Comparison of ENCODE assay signal across 8 cellular contexts in the genomic region with DNA sequence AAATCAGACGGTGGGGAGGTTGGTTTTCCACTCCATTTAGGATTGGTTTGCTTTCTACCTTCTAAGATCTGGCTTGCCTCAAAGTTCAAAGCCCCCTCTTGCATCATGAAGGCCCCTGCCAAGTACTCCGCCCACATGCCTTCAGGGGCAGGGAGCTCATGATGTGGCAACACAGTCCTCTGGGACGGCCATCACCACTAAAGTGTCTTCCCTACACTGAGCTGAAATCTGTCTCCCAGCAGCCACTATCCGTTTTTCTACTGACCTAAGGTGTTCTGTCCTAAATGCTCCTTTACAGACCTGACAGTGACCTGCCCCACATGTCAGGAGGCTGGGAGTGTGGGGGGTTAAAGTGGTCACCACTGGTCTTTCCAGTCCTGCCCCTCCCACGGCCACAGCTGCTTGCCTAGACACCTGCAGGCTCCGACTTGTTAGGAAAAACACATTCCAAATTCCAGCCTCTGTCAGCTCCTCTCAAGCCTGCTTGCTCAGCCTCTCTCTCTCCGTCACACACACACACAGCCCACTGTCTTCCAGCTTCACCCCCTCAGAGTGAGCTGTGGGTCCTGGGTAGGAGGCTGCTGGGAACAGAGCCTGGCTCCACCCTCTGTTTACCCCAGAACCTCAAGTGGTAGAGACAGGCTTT. TPM values are rescaled to one million over a fixed set of nuclear protein-coding genes. Genes with fewer than 3 reads are reported as not detected.
DNase-seq lines count a peak whose midpoint lies in the region; ATAC-seq lines count a peak whose summit lies in the region.
"Had no signal": no experiment of that assay in that cellular context is flagged by ENCODE, and none has a peak within 500 bp of the region (broad histone marks: within the 10 kb centered on the region; RNA-seq: fewer than 3 reads in every experiment).

No MANE protein-coding gene starts in this region.

- H3K4me1 Mint-ChIP-seq in activated T-helper 2 cell treated with anti-CD3 and anti-CD28 coated beads, Interferon-gamma antibody, Interleukin-2, Interleukin-4, amounts not matched to agents 10 μg/mL and 5 μg/mL and 100 μg/mL, durations not matched to agents 14 hours and 24 hours and 36 hours (ENCODE audit: low read depth), result no peaks in the 10 kb centered on the region
- H3K4me1 Mint-ChIP-seq: activated naive CD4-positive, alpha-beta T cell treated with anti-CD3 and anti-CD28 coated beads, Interleukin-2, amount 50 U/mL, for 24 hours had no signal

- H3K27ac ChIP-seq in angular gyrus (ENCODE audit: low read depth, low read length), result peak overlapping the region; percentile 78
- H3K27ac ChIP-seq in temporal lobe (ENCODE audit: low read depth, low read length), result peak overlapping the region; percentile 85

- H3K4me3 Mint-ChIP-seq in activated T-helper 2 cell treated with anti-CD3 and anti-CD28 coated beads, Interferon-gamma antibody, Interleukin-2, Interleukin-4, amounts not matched to agents 10 μg/mL and 5 μg/mL and 100 μg/mL, durations not matched to agents 14 hours and 24 hours and 36 hours (ENCODE audit: low read depth), result no peak overlapping the region
- H3K4me3 Mint-ChIP-seq: activated naive CD4-positive, alpha-beta T cell treated with anti-CD3 and anti-CD28 coated beads, Interleukin-2, amount 50 U/mL, for 24 hours had no signal

- no peaks in the 10 kb centered on the region for H3K9me3 Mint-ChIP-seq in activated T-helper 2 cell treated with anti-CD3 and anti-CD28 coated beads, Interferon-gamma antibody, Interleukin-2, Interleukin-4, amounts not matched to agents 10 μg/mL and 5 μg/mL and 100 μg/mL, durations not matched to agents 14 hours and 24 hours and 36 hours
- H3K9me3 Mint-ChIP-seq: activated naive CD4-positive, alpha-beta T cell treated with anti-CD3 and anti-CD28 coated beads, Interleukin-2, amount 50 U/mL, for 24 hours had no signal

- H3K27me3 Mint-ChIP-seq in activated T-helper 2 cell treated with anti-CD3 and anti-CD28 coated beads, Interferon-gamma antibody, Interleukin-2, Interleukin-4, amounts not matched to agents 10 μg/mL and 5 μg/mL and 100 μg/mL, durations not matched to agents 14 hours and 24 hours and 36 hours (ENCODE audit: low read depth), result no peaks in the 10 kb centered on the region
- H3K27me3 Mint-ChIP-seq: activated naive CD4-positive, alpha-beta T cell treated with anti-CD3 and anti-CD28 coated beads, Interleukin-2, amount 50 U/mL, for 24 hours had no signal

- DNase-seq in MV-4-11 (lab: John Stamatoyannopoulos, UW), result peak; percentile 40
- DNase-seq in islet precursor cell, result peak; percentile 95
- no peak for DNase-seq in activated T-helper 2 cell treated with anti-CD3 and anti-CD28 coated beads, Interferon-gamma antibody, Interleukin-2, Interleukin-4, amounts not matched to agents 10 μg/mL and 5 μg/mL and 100 μg/mL, durations not matched to agents 14 hours and 24 hours and 36 hours (ENCODE audit: low spot score)
- DNase-seq in cerebellar nuclear complex (lab: John Stamatoyannopoulos, UW), result no peak

- no peaks in the 10 kb centered on the region for H3K36me3 Mint-ChIP-seq in activated T-helper 2 cell treated with anti-CD3 and anti-CD28 coated beads, Interferon-gamma antibody, Interleukin-2, Interleukin-4, amounts not matched to agents 10 μg/mL and 5 μg/mL and 100 μg/mL, durations not matched to agents 14 hours and 24 hours and 36 hours (ENCODE audit: low read depth)
- H3K36me3 Mint-ChIP-seq: activated naive CD4-positive, alpha-beta T cell treated with anti-CD3 and anti-CD28 coated beads, Interleukin-2, amount 50 U/mL, for 24 hours had no signal

- no peak for ATAC-seq in GM18520 (IDR thresholded peaks at IDR 0.05; ENCODE audit: unreplicated experiment)

- intact Hi-C loops in activated T-helper 2 cell treated with anti-CD3 and anti-CD28 coated beads, Interferon-gamma antibody, Interleukin-2, Interleukin-4, amounts not matched to agents 10 μg/mL and 5 μg/mL and 100 μg/mL, durations not matched to agents 14 hours and 24 hours and 36 hours (cut with micrococcal nuclease), result loop anchor here (10.0 kb wide), 1 partner anchor 61 kb away; no protein-coding TSS in a partner anchor

- H3K27ac Mint-ChIP-seq in activated T-helper 2 cell treated with anti-CD3 and anti-CD28 coated beads, Interferon-gamma antibody, Interleukin-2, Interleukin-4, amounts not matched to agents 10 μg/mL and 5 μg/mL and 100 μg/mL, durations not matched to agents 14 hours and 24 hours and 36 hours, result no peak overlapping the region
- H3K27ac Mint-ChIP-seq: activated naive CD4-positive, alpha-beta T cell treated with anti-CD3 and anti-CD28 coated beads, Interleukin-2, amount 50 U/mL, for 24 hours had no signal

RNA-seq across cellular contexts. Expression of a gene that starts 44.9 kb away (rescaled TPM):
- 11.3 TPM for total RNA-seq in temporal lobe
- 1.7 and 1.9 TPM in 2 replicates for total RNA-seq in activated T-helper 2 cell treated with anti-CD3 and anti-CD28 coated beads, Interferon-gamma antibody, Interleukin-2, Interleukin-4, amounts not matched to agents 10 μg/mL and 5 μg/mL and 100 μg/mL, durations not matched to agents 14 hours and 24 hours and 36 hours

Comparison
In these comparisons a context has a peak if more than half of its experiments do, and no peak if none do; other contexts are left out.
1. DNase-seq: peak in MV-4-11 (single experiment) and islet precursor cell (single experiment); none in activated T-helper 2 cell treated with anti-CD3 and anti-CD28 coated beads, Interferon-gamma antibody, Interleukin-2, Interleukin-4, amounts not matched to agents 10 μg/mL and 5 μg/mL and 100 μg/mL, durations not matched to agents 14 hours and 24 hours and 36 hours (single experiment) and cerebellar nuclear complex (0 of 2).